1 cellular context compared by ENCODE assay signal in genomic region chr1:25803368-25803767, GRCh38.
TF ChIP-seq lines count a peak whose summit lies in the region.

No MANE protein-coding gene starts in this region.

TF ChIP-seq in HepG2, 621 proteins besides CTCF, POLR2A, EP300 and RAD21:
- TF ChIP-seq MAFK (conservative IDR thresholded peaks at IDR 0.05 in 1 of 2, IDR thresholded peaks at IDR 0.05 in 1 of 2; ENCODE audit: low read length in 2 of 2) = peak; percentile 14 to 44; a peak in 2 of 4 replicates
- no peak for TF ChIP-seq ZNF614 (CRISPR knock-in tag; IDR thresholded peaks at IDR 0.05; ENCODE audit: borderline replicate concordance)
- TF ChIP-seq HNRNPUL1 (IDR thresholded peaks at IDR 0.05; ENCODE audit: low read depth, low read length) = no peak
- TF ChIP-seq MAFF (IDR thresholded peaks at IDR 0.05; ENCODE audit: low read depth, low read length) = 0 out of 2 replicates have a peak, but pooled peaks have one; percentile 5
